Comparison of ENCODE assay signal across 24 cellular contexts in the genomic region with DNA sequence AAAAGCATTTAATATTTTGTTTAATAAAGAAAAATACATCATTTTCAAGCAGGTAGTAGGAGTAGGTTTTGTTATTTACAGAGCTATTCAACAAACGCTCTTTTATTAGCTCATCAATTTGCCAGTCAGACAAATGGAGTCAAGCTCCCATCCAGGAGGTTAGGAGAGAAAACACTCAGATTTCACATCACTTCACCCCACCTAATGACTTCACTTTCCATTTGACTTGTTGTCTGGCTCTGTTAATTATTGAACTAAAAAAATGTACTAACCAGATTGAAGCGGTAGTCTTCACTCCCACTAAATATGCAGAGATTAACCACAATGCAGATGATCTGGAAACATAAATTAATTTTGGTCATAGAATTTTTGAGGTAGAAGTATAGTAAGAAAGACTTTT.
DNase-seq lines count a peak whose midpoint lies in the region; ATAC-seq and TF ChIP-seq lines count a peak whose summit lies in the region.
"Had no signal": no experiment of that assay in that cellular context is flagged by ENCODE, and none has a peak within 500 bp of the region (broad histone marks: within the 10 kb centered on the region; RNA-seq: fewer than 3 reads in every experiment).

No MANE protein-coding gene starts in this region.

- DNase-seq in GM13976 (ENCODE audit: low spot score) (peak; percentile 32), HuH-7.5 (ENCODE audit: low spot score) (peak; percentile 6), BE2C (no peak)
- DNase-seq: activated CD4-positive, alpha-beta T cell treated with anti-CD3 and anti-CD28 coated beads for 36 hours; activated CD8-positive, alpha-beta memory T cell treated with anti-CD3 and anti-CD28 coated beads, Interleukin-2, amount 10 ng/mL, durations not matched to agents 7 days and 5 days; activated naive CD8-positive, alpha-beta T cell treated with anti-CD3 and anti-CD28 coated beads, Interleukin-2, amount 10 ng/mL, durations not matched to agents 7 days and 5 days; brain microvascular endothelial cell; GDM1; Kasumi-1; NCI-H1092; NCI-H2081 treated with DMSO at 0.1 percent for 48 hours; NCI-H524 treated with DMSO at 0.1 percent for 48 hours; spleen; stimulated activated CD8-positive, alpha-beta memory T cell treated with anti-CD3 and anti-CD28 coated beads, Interleukin-4, amount 100 ng/mL, for 48 hours had no signal

- no peaks in the 10 kb centered on the region for H3K4me1 ChIP-seq in BE2C
- H3K4me1 ChIP-seq: spleen had no signal

- no peaks in the 10 kb centered on the region for H3K9me3 ChIP-seq in BE2C
- H3K9me3 ChIP-seq: neutrophil had no signal

- no peaks in the 10 kb centered on the region for H3K27me3 ChIP-seq in BE2C
- H3K27me3 ChIP-seq: BLaER1 treated with 17β-estradiol and CSF1 and Interleukin-3, amounts not matched to agents 10 nM and 100 nM; brain microvascular endothelial cell; neutrophil; spleen had no signal

- no peaks in the 10 kb centered on the region for H3K36me3 ChIP-seq in BE2C
- H3K36me3 ChIP-seq: brain microvascular endothelial cell, neutrophil, spleen had no signal

- no peak overlapping the region for H3K4me3 ChIP-seq in BE2C (ENCODE audit: low read depth, low read length)
- H3K4me3 ChIP-seq: A549; BLaER1 treated with 17β-estradiol and CSF1 and Interleukin-3, amounts not matched to agents 10 nM and 100 nM; coronary artery; spleen had no signal

- TF ChIP-seq CTCF in GM13976 (IDR thresholded peaks at IDR 0.05; ENCODE audit: borderline replicate concordance, control extremely low read depth, extremely low read depth, insufficient read depth, missing control alignments) (no peak), BE2C (IDR thresholded peaks at IDR 0.05; ENCODE audit: low read depth, low read length) (no peak)

- in situ Hi-C loops in GM13976 (cut with MboI; ENCODE audit: low sequenced_read_pairs, unreplicated experiment): no loop called here

- ATAC-seq in GM19395 (IDR thresholded peaks at IDR 0.05; ENCODE audit: unreplicated experiment): peak; percentile 63
- peak; percentile 56 for ATAC-seq in HG02840 (IDR thresholded peaks at IDR 0.05; ENCODE audit: low FRiP score, unreplicated experiment)
- no peak for ATAC-seq in HG02884 (IDR thresholded peaks at IDR 0.05; ENCODE audit: unreplicated experiment)
- no peak for ATAC-seq in HG03095 (IDR thresholded peaks at IDR 0.05; ENCODE audit: unreplicated experiment)
- no peak for ATAC-seq in HG02852 (IDR thresholded peaks at IDR 0.05; ENCODE audit: unreplicated experiment)
- ATAC-seq: A549; activated CD4-positive, alpha-beta T cell treated with anti-CD3 and anti-CD28 coated beads for 36 hours; activated CD8-positive, alpha-beta memory T cell treated with anti-CD3 and anti-CD28 coated beads, Interleukin-2, amount 10 ng/mL, durations not matched to agents 7 days and 5 days; activated T-helper 17 cell treated with anti-CD3 and anti-CD28 coated beads, Interleukin-2, amount 50 U/mL, for 72 hours had no signal

Comparison
In these comparisons a context has a peak if more than half of its experiments do, and no peak if none do; other contexts are left out.
1. ATAC-seq: peak in GM19395 (single experiment) and HG02840 (single experiment); none in HG02884 (single experiment), HG03095 (single experiment) and HG02852 (single experiment).